Comparison of ENCODE assay signal across 8 cellular contexts in the genomic region with DNA sequence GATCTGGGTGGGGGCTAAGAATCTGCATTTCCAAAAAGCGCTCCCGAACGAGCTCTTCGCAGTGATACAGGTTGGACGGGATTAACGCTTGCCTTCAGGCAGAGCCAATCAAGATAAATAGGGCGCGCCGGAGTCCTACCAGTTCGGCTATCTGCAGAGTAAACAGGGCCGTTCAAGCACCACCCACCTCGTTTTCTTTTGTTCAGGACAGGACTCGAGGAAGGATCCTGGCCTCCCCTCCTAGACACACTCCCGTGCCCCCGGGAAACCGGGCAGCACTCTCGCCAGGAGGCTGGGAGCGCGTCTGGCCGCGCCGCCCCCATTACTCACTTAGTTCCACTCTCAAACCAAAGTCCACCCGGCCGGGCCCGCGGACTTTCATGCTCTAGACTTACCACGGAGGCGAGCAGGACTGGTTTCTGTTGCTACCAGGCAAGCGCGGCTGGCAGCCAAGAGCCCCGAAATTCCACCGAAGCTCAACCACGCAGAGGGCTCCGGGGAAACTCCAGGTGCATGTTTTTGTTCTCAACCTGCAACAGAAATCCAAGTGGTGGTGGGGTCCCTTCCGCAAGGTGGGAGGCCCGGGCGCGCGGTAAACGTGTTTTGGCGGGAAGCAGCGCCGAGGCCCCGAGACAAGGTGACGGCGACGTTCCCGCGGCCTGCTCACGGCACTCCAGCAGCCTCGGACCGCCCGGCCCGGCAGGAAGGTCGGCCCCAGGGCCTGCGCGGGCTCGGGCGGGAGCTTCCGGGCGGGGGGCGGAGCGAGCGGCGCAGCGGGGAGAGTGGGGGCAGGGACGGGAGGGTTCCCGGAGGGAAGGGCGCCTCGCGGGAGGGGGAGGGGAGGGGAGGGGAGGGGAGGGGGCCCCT. TPM values are rescaled to one million over a fixed set of nuclear protein-coding genes. Genes with fewer than 3 reads are reported as not detected.
A peak's percentile ranks its signal among the peaks of the same experiment; 100 is the strongest.
DNase-seq lines count a peak whose midpoint lies in the region; ATAC-seq, FAIRE-seq and TF ChIP-seq lines count a peak whose summit lies in the region.

No MANE protein-coding gene starts in this region.

- TF ChIP-seq POLR2A in A549 (IDR thresholded peaks at IDR 0.05; ENCODE audit: low read length): peak; percentile 50
- TF ChIP-seq POLR2A in H1 (IDR thresholded peaks at IDR 0.05; ENCODE audit: control extremely low read depth in 1 of 2, low read depth in 2 of 2, low read length in 2 of 2): peak; percentile 55 to 59

- no peak overlapping the region for H3K14ac ChIP-seq in H1 (ENCODE audit: insufficient read length)

- DNase-seq in A549 (ENCODE audit: low read depth in 1 of 2, low spot score in 1 of 2) (peak; percentile 78 to 84), NCI-H510A (lab: John Stamatoyannopoulos, UW) (peak; percentile 69), H1 (ENCODE audit: low read depth in 1 of 2, low spot score in 2 of 2) (peak in 1 of 2 experiments; percentile 85), memory B cell (ENCODE audit: low spot score in 2 of 2) (peak; percentile 48 to 52)
- DNase-seq in activated CD8-positive, alpha-beta memory T cell treated with anti-CD3 and anti-CD28 coated beads for 24 hours: peak; percentile 89
- DNase-seq in stimulated activated CD4-positive, alpha-beta T cell treated with anti-CD3 and anti-CD28 coated beads, TNF-alpha, amount 100 ng/mL, for 48 hours (ENCODE audit: low read depth in 3 of 3): peak; percentile 70 to 81 (median 71)

- CTCF ChIA-PET in A549 (lab: Yijun Ruan, JAX) (interaction anchor here (0.6 to 1.9 kb wide), 6 partner anchors 10 to 302 kb away, joined by 3 to 6 read pairs (median 3); no protein-coding TSS in a partner anchor), H1 (lab: Charles Lee; ENCODE audit: partially characterized antibody) (interaction anchor here (0.6 to 2.0 kb wide), 5 partner anchors 9 to 65 kb away, joined by 3 to 5 read pairs (median 4); a partner anchor contains a TSS)

- H4K91ac ChIP-seq in H1 (replicated peaks; ENCODE audit: insufficient read length, low read length): peak overlapping the region; percentile 93

- H2BK12ac ChIP-seq in H1 (ENCODE audit: low read depth, low read length): peak overlapping the region; percentile 71; the same call in 1 of the 2 replicates

- H3K23me2 ChIP-seq in H1 (ENCODE audit: low read depth, low read length): peaks cover 10% of the 10 kb centered on the region

- peak overlapping the region; percentile 92 for H3K4ac ChIP-seq in H1 (replicated peaks; ENCODE audit: insufficient read length, low read depth, low read length)

- H3K27ac Mint-ChIP-seq in memory B cell: peak overlapping the region; percentile 92

- H2AK5ac ChIP-seq in H1 (ENCODE audit: low read depth, low read length): 0 out of 2 replicates have a peak overlapping the region, but pooled peaks have one; percentile 25

- H4K5ac ChIP-seq in H1 (ENCODE audit: insufficient read length, low read depth, low read length): peak overlapping the region; percentile 70

- ATAC-seq in A549 (peak; percentile 77 to 80), GM18867 (IDR thresholded peaks at IDR 0.05; ENCODE audit: unreplicated experiment) (peak; percentile 55), HG03064 (IDR thresholded peaks at IDR 0.05; ENCODE audit: low read depth, unreplicated experiment) (peak; percentile 49), memory B cell (ENCODE audit: low read depth) (peak; percentile 45)

- H3K4me1 Mint-ChIP-seq in memory B cell: peaks cover 56% of the 10 kb centered on the region

- peaks cover 24 to 45% of the 10 kb centered on the region in 2 experiments for H4K20me1 ChIP-seq in H1 (replicated peaks in 1 of 2; ENCODE audit: control insufficient read depth in 1 of 2, insufficient read depth in 2 of 2, low read length in 2 of 2)

- H3K9me3 Mint-ChIP-seq in memory B cell: no peaks in the 10 kb centered on the region

- H3K79me2 ChIP-seq in H1 (ENCODE audit: control insufficient read depth in 1 of 2, insufficient read depth in 2 of 2, low read length in 2 of 2): peaks cover 66 to 91% of the 10 kb centered on the region in 2 experiments

- H2BK15ac ChIP-seq in H1 (ENCODE audit: low read length): 0 out of 2 replicates have a peak overlapping the region, but pooled peaks have one; percentile 61

- no peaks in the 10 kb centered on the region for H3K27me3 ChIP-seq in H1 (replicated peaks in 1 of 4; ENCODE audit: control insufficient read depth in 3 of 4, extremely low read depth in 1 of 4, insufficient read depth in 3 of 4, low read length in 3 of 4)

- H3K27me3 Mint-ChIP-seq in memory B cell: no peaks in the 10 kb centered on the region

- peak overlapping the region; percentile 99; the same call in 1 of the 2 replicates for H4K8ac ChIP-seq in H1 (ENCODE audit: extremely low read depth, insufficient read depth, low read length)

- H2BK120ac ChIP-seq in H1 (replicated peaks; ENCODE audit: low read depth, low read length): no peak overlapping the region

- peak overlapping the region; percentile 94 for H3K4me3 Mint-ChIP-seq in memory B cell

- H3K4me1 ChIP-seq in A549: peaks cover 70% of the 10 kb centered on the region
- H3K4me1 ChIP-seq in H1 (replicated peaks in 1 of 4; ENCODE audit: control insufficient read depth in 3 of 4, insufficient read depth in 4 of 4, low read length in 3 of 4): peaks cover 5 to 14% (median 11%) of the 10 kb centered on the region in 4 experiments

- H2BK5ac ChIP-seq in H1 (ENCODE audit: low read depth, low read length): peak overlapping the region; percentile 91

- H3K9me3 ChIP-seq in A549: no peaks in the 10 kb centered on the region
- H3K9me3 ChIP-seq in H1 (ENCODE audit: insufficient read depth in 2 of 2, low read depth in 1 of 2, low read length in 1 of 2): no peaks in the 10 kb centered on the region

- peaks cover 25% of the 10 kb centered on the region for H3K36me3 Mint-ChIP-seq in memory B cell

- no peak overlapping the region for H2AFZ ChIP-seq in H1 (ENCODE audit: low read length)

- H3K79me1 ChIP-seq in H1 (ENCODE audit: low read depth, low read length): peaks cover 7% of the 10 kb centered on the region

- H3K4me2 ChIP-seq in A549: peak overlapping the region; percentile 99
- peak overlapping the region; percentile 78 to 86 for H3K4me2 ChIP-seq in H1 (ENCODE audit: insufficient read depth in 1 of 2, low read depth in 2 of 2, low read length in 2 of 2)

- H3K4me3 ChIP-seq in A549: peak overlapping the region; percentile 65
- peak overlapping the region; percentile 76 to 91 (median 86) for H3K4me3 ChIP-seq in H1 (ENCODE audit: extremely low read depth in 1 of 4, insufficient read depth in 2 of 4, low read depth in 3 of 4, low read length in 4 of 4)

- TF ChIP-seq EP300 in A549 (IDR thresholded peaks at IDR 0.05) (peak in 1 of 2 experiments; percentile 25; a peak in 1 of 5 replicates), H1 (IDR thresholded peaks at IDR 0.05; ENCODE audit: borderline replicate concordance in 1 of 2, low read depth in 2 of 2, low read length in 2 of 2) (no peak)

- TF ChIP-seq RAD21 in A549 (conservative IDR thresholded peaks at IDR 0.05 in 1 of 2, IDR thresholded peaks at IDR 0.05 in 1 of 2) (no peak), H1 (IDR thresholded peaks at IDR 0.05 in 1 of 2, conservative IDR thresholded peaks at IDR 0.05 in 1 of 2; ENCODE audit: low read depth in 2 of 2, low read length in 2 of 2) (no peak)

- peaks cover 19 to 45% (median 35%) of the 10 kb centered on the region in 4 experiments for H3K36me3 ChIP-seq in H1 (ENCODE audit: control insufficient read depth in 2 of 4, insufficient read depth in 4 of 4, low read length in 3 of 4)

- POLR2A ChIA-PET in A549 (lab: Yijun Ruan, JAX) (interaction anchor here (0.6 to 3.3 kb wide), 14 partner anchors 9 to 1758 kb away, joined by 3 to 38 read pairs (median 4); a partner anchor contains a TSS), H1 (lab: Charles Lee; ENCODE audit: partially characterized antibody) (interaction anchor here (0.6 to 10.5 kb wide), 28 partner anchors 8 to 291 kb away, joined by 3 to 112 read pairs (median 4); a partner anchor contains a TSS)

- no peak overlapping the region for H2BK20ac ChIP-seq in H1 (ENCODE audit: low read length)

- peak overlapping the region; percentile 91 to 97 (median 96) for H3K9ac ChIP-seq in H1 (replicated peaks in 1 of 4; ENCODE audit: extremely low read depth in 1 of 4, low read depth in 3 of 4, low read length in 3 of 4)

- H3K27ac ChIP-seq in A549 (peak overlapping the region; percentile 86 to 97), H1 (ENCODE audit: low read depth, low read length) (peak overlapping the region; percentile 96)

- FAIRE-seq in A549 (lab: Jason Lieb, UNC) (no peak), H1 (lab: Jason Lieb, UNC) (no peak)

- WGBS in A549 (ENCODE audit: missing lambda C conversion rate): 2% methylated on average over 23 of the region's 71 CpGs
- WGBS in H1 (ENCODE audit: extremely low coverage in 1 of 2, insufficient coverage in 1 of 2, insufficient read length in 1 of 2, insufficient replicate concordance in 2 of 2, low coverage in 1 of 2, low lambda C conversion rate in 2 of 2, missing lambda C conversion rate in 1 of 2), 2 experiments: 1% methylated on average over 47 of the region's 71 CpGs; no CpG with 5 or more reads in 1 of the 2 experiments

- peak overlapping the region; percentile 90 for H3K18ac ChIP-seq in H1 (ENCODE audit: extremely low read depth, low read length)

- peak overlapping the region; percentile 74 for H3K56ac ChIP-seq in H1 (replicated peaks; ENCODE audit: insufficient read length, low read depth, low read length)

- no peak for TF ChIP-seq CTCF in A549 (IDR thresholded peaks at IDR 0.05)
- TF ChIP-seq CTCF in H1 (IDR thresholded peaks at IDR 0.05; ENCODE audit: control extremely low read depth in 1 of 3, insufficient read depth in 1 of 3, low read depth in 1 of 3, low read length in 3 of 3): no peak

- no peak overlapping the region for H3K23ac ChIP-seq in H1 (ENCODE audit: insufficient read length)

RNA-seq across cellular contexts. Expression of a gene that starts 12.7 kb away (rescaled TPM):
- polyA plus RNA-seq in A549 (2011; rRNA removed) (198 and 271 TPM in 2 replicates), A549 (2017; fragmentation: RNase III; extraction: RNeasy Plus Mini Kit Qiagen cat#74134 plus additional on column Dnase treatment) (217 to 228 TPM (median 221 TPM) in 3 replicates), H1 (2011; rRNA removed) (208 and 209 TPM in 2 replicates)
- 236 and 250 TPM in 2 replicates for polyA plus RNA-seq in A549 (2012; cell fraction: cytosol; rRNA removed)
- 275 and 276 TPM in 2 replicates for polyA plus RNA-seq in A549 (2012; cell fraction: nucleus; rRNA removed)
- 220 and 241 TPM in 2 replicates for polyA minus RNA-seq in A549 (2011; rRNA and poly(A)+ RNA removed)
- total RNA-seq in H1 (2021; fragmentation: NEBNext Ultra II Directional; extraction: Animal tissue kit (Norgen Biotek cat#: 25700)): 389 and 397 TPM in 2 replicates
- polyA plus RNA-seq in H1 (2011; cell fraction: cytosol; rRNA removed): 285 TPM
- 199 TPM for polyA plus RNA-seq in H1 (2011; cell fraction: nucleus; rRNA removed)
- 322 to 369 TPM (median 332 TPM) in 4 replicates for polyA plus RNA-seq in H1 (2012, experiment 1 of 2)
- polyA plus RNA-seq in H1 (2012, experiment 2 of 2): 154 TPM
- 167 TPM for polyA plus RNA-seq in H1 (2013, experiment 1 of 2)
- 175 TPM for polyA plus RNA-seq in H1 (2013, experiment 2 of 2)
- 303 and 334 TPM in 2 replicates for polyA minus RNA-seq in H1 (2011; rRNA and poly(A)+ RNA removed)
- 147 TPM for polyA minus RNA-seq in H1 (2011; cell fraction: cytosol; rRNA and poly(A)+ RNA removed)
- 101 TPM for polyA minus RNA-seq in H1 (2011; cell fraction: nucleus; rRNA and poly(A)+ RNA removed)

RNA-seq across cellular contexts. Expression of a gene that starts 24.9 kb away (rescaled TPM):
- polyA plus RNA-seq in A549 (2011; rRNA removed) (not detected in 2 replicates), A549 (2017; fragmentation: RNase III; extraction: RNeasy Plus Mini Kit Qiagen cat#74134 plus additional on column Dnase treatment) (not detected in 3 replicates), H1 (2011; rRNA removed) (not detected in 2 replicates)
- polyA plus RNA-seq in A549 (2012; cell fraction: cytosol; rRNA removed): not detected in 2 replicates
- polyA plus RNA-seq in A549 (2012; cell fraction: nucleus; rRNA removed): not detected in 2 replicates
- not detected in 2 replicates for polyA minus RNA-seq in A549 (2011; rRNA and poly(A)+ RNA removed)
- not detected in 2 replicates for total RNA-seq in H1 (2021; fragmentation: NEBNext Ultra II Directional; extraction: Animal tissue kit (Norgen Biotek cat#: 25700))
- not detected for polyA plus RNA-seq in H1 (2011; cell fraction: cytosol; rRNA removed)
- not detected for polyA plus RNA-seq in H1 (2011; cell fraction: nucleus; rRNA removed)
- not detected in 4 replicates for polyA plus RNA-seq in H1 (2012, experiment 1 of 2)
- not detected for polyA plus RNA-seq in H1 (2012, experiment 2 of 2)
- not detected for polyA plus RNA-seq in H1 (2013, experiment 1 of 2)
- polyA plus RNA-seq in H1 (2013, experiment 2 of 2): not detected
- not detected in 2 replicates for polyA minus RNA-seq in H1 (2011; rRNA and poly(A)+ RNA removed)
- polyA minus RNA-seq in H1 (2011; cell fraction: cytosol; rRNA and poly(A)+ RNA removed): not detected
- not detected for polyA minus RNA-seq in H1 (2011; cell fraction: nucleus; rRNA and poly(A)+ RNA removed)

RNA-seq across cellular contexts. Expression of a gene that starts 40.6 kb away (rescaled TPM):
- polyA plus RNA-seq in A549 (2011; rRNA removed) (7.2 and 9.4 TPM in 2 replicates), A549 (2017; fragmentation: RNase III; extraction: RNeasy Plus Mini Kit Qiagen cat#74134 plus additional on column Dnase treatment) (3.7 to 4.9 TPM (median 4.3 TPM) in 3 replicates), H1 (2011; rRNA removed) (1.9 and 2.5 TPM in 2 replicates)
- polyA plus RNA-seq in A549 (2012; cell fraction: cytosol; rRNA removed): 5.9 and 6.8 TPM in 2 replicates
- 4.3 and 5.4 TPM in 2 replicates for polyA plus RNA-seq in A549 (2012; cell fraction: nucleus; rRNA removed)
- 3.0 and 4.7 TPM in 2 replicates for polyA minus RNA-seq in A549 (2011; rRNA and poly(A)+ RNA removed)
- 1.9 TPM in 2 replicates for total RNA-seq in H1 (2021; fragmentation: NEBNext Ultra II Directional; extraction: Animal tissue kit (Norgen Biotek cat#: 25700))
- 1.8 TPM for polyA plus RNA-seq in H1 (2011; cell fraction: cytosol; rRNA removed)
- polyA plus RNA-seq in H1 (2011; cell fraction: nucleus; rRNA removed): 2.7 TPM
- polyA plus RNA-seq in H1 (2012, experiment 1 of 2): 0.97 to 1.6 TPM (median 1.3 TPM) in 4 replicates
- 1.8 TPM for polyA plus RNA-seq in H1 (2012, experiment 2 of 2)
- polyA plus RNA-seq in H1 (2013, experiment 1 of 2): 1.6 TPM
- 1.4 TPM for polyA plus RNA-seq in H1 (2013, experiment 2 of 2)
- polyA minus RNA-seq in H1 (2011; rRNA and poly(A)+ RNA removed): 0.57 and 3.0 TPM in 2 replicates
- not detected for polyA minus RNA-seq in H1 (2011; cell fraction: cytosol; rRNA and poly(A)+ RNA removed)
- 3.3 TPM for polyA minus RNA-seq in H1 (2011; cell fraction: nucleus; rRNA and poly(A)+ RNA removed)
